ENCODE assay signal across 17 cellular contexts in genomic region chr16:73037845-73038570, GRCh38. TPM values are rescaled to one million over a fixed set of nuclear protein-coding genes. Genes with fewer than 3 reads are reported as not detected.
DNase-seq lines count a peak whose midpoint lies in the region; ATAC-seq, FAIRE-seq and TF ChIP-seq lines count a peak whose summit lies in the region.
"Had no signal": no experiment of that assay in that cellular context is flagged by ENCODE, and none has a peak within 500 bp of the region (broad histone marks: within the 10 kb centered on the region; RNA-seq: fewer than 3 reads in every experiment).

No MANE protein-coding gene starts in this region.

- H3K9ac ChIP-seq in liver (ENCODE audit: low read depth in 1 of 2, low read length in 2 of 2), result no peak overlapping the region
- no peak overlapping the region for H3K9ac ChIP-seq in mesendoderm (ENCODE audit: low read length)

- no peaks in the 10 kb centered on the region for H3K9me3 ChIP-seq in liver (ENCODE audit: control insufficient read depth in 4 of 4, low read length in 3 of 4)
- H3K9me3 ChIP-seq in gastrocnemius medialis, result no peaks in the 10 kb centered on the region
- no peaks in the 10 kb centered on the region for H3K9me3 ChIP-seq in osteoblast (ENCODE audit: low read depth, low read length)

- H3K4me3 ChIP-seq in liver (ENCODE audit: low read depth in 1 of 3, low read length in 3 of 3), result no peak overlapping the region
- H3K4me3 ChIP-seq in gastrocnemius medialis, result peak overlapping the region in 1 of 4 donors; percentile 3
- H3K4me3 ChIP-seq in mesendoderm (ENCODE audit: low read length), result no peak overlapping the region
- no peak overlapping the region for H3K4me3 ChIP-seq in osteoblast (ENCODE audit: insufficient read depth, low read length)

- no peak overlapping the region for H4K5ac ChIP-seq in mesendoderm (ENCODE audit: low read length)

- intact Hi-C loops in gastrocnemius medialis (cut with DNase I; ENCODE audit: low total_unique reads), result no loop called here

- no peak overlapping the region for H3K18ac ChIP-seq in mesendoderm (ENCODE audit: low read length)

- TF ChIP-seq CTCF in liver (IDR thresholded peaks at IDR 0.05; ENCODE audit: low read depth, low read length, missing input control) (no peak), gastrocnemius medialis (IDR thresholded peaks at IDR 0.05 in 4 of 5, conservative IDR thresholded peaks at IDR 0.05 in 1 of 5) (no peak), osteoblast (IDR thresholded peaks at IDR 0.05; ENCODE audit: extremely low read depth, low read depth, low read length) (no peak)

- no peak overlapping the region for H2BK5ac ChIP-seq in mesendoderm (ENCODE audit: low read length)

- TF ChIP-seq RAD21 in liver (IDR thresholded peaks at IDR 0.05), result no peak

- H3K79me2 ChIP-seq in mesendoderm (ENCODE audit: control insufficient read depth, insufficient read depth, low read length) (no peaks in the 10 kb centered on the region), osteoblast (ENCODE audit: insufficient read depth, low read length) (peaks cover 96% of the 10 kb centered on the region)

- peak; percentile 38 for FAIRE-seq in GM12892 (lab: Jason Lieb, UNC)

- H2BK15ac ChIP-seq in mesendoderm (replicated peaks; ENCODE audit: low read depth), result no peak overlapping the region

- H3K4me1 ChIP-seq in liver (ENCODE audit: control insufficient read depth in 4 of 4, insufficient read depth in 4 of 4, low read length in 3 of 4), result peaks cover 4 to 7% (median 5%) of the 10 kb centered on the region in 4 donors
- peaks cover 78 to 99% of the 10 kb centered on the region in 2 donors for H3K4me1 ChIP-seq in gastrocnemius medialis
- H3K4me1 ChIP-seq in mesendoderm (ENCODE audit: control insufficient read depth, low read depth, low read length), result peaks cover 23% of the 10 kb centered on the region
- H3K4me1 ChIP-seq in osteoblast (ENCODE audit: insufficient read depth, low read length), result peaks cover under 1% of the 10 kb centered on the region

- no peak overlapping the region for H3K27ac ChIP-seq in liver (ENCODE audit: low read depth in 1 of 2, low read length in 2 of 2)
- peak overlapping the region; percentile 88 to 99 (median 97) for H3K27ac ChIP-seq in gastrocnemius medialis
- H3K27ac ChIP-seq in mesendoderm (ENCODE audit: low read depth, low read length), result no peak overlapping the region
- H3K27ac ChIP-seq in osteoblast (ENCODE audit: low read depth, low read length), result no peak overlapping the region

- H3K4me2 ChIP-seq in mesendoderm (ENCODE audit: low read length), result no peak overlapping the region
- no peak overlapping the region for H3K4me2 ChIP-seq in osteoblast (ENCODE audit: insufficient read depth, low read length)

- peak; percentile 15; the same call in 1 of the 3 replicates for ATAC-seq in SK-N-SH treated with all-trans-retinoic acid at 6 μM for 48 hours
- ATAC-seq in gastrocnemius medialis, result peak; percentile 3 to 5
- no peak for ATAC-seq in HG02840 (IDR thresholded peaks at IDR 0.05; ENCODE audit: low FRiP score, unreplicated experiment)
- ATAC-seq: activated CD4-positive, CD25-positive, alpha-beta regulatory T cell treated with anti-CD3 and anti-CD28 coated beads, Interleukin-2, amount 50 U/mL, for 24 hours; stimulated activated naive CD8-positive, alpha-beta T cell treated with anti-CD3 and anti-CD28 coated beads, Interleukin-15, Interleukin-2, amounts not matched to agents 100 U/mL and 50 U/mL, for 24 hours had no signal

- no peak overlapping the region for H3K23ac ChIP-seq in mesendoderm (ENCODE audit: low read length)

- DNase-seq in GM12892 (ENCODE audit: insufficient read length), result no peak
- peak in 1 of 2 donors; percentile 9 for DNase-seq in gastrocnemius medialis
- no peak for DNase-seq in HT-29 (ENCODE audit: low spot score)
- no peak for DNase-seq in mesendoderm
- no peak for DNase-seq in osteoblast (ENCODE audit: insufficient read length, low spot score, missing footprints)
- DNase-seq: cerebellar nuclear complex; hypothalamus; kidney glomerular epithelial cell; NCI-H187 treated with DMSO at 0.1 percent for 48 hours; SHP77 treated with DMSO at 0.1 percent for 48 hours; stimulated activated CD4-positive, alpha-beta T cell treated with anti-CD3 and anti-CD28 coated beads, Interleukin-15, amount 100 ng/mL, for 24 hours; stimulated activated naive CD8-positive, alpha-beta T cell treated with anti-CD3 and anti-CD28 coated beads, Interleukin-15, Interleukin-2, amounts not matched to agents 100 U/mL and 50 U/mL, for 24 hours; T-helper 2 cell had no signal

- H2AK5ac ChIP-seq in mesendoderm (ENCODE audit: low read length), result no peak overlapping the region

- H3K79me1 ChIP-seq in mesendoderm (ENCODE audit: low read length), result peaks cover 1% of the 10 kb centered on the region

- no peak overlapping the region for H2BK120ac ChIP-seq in mesendoderm (ENCODE audit: low read depth, low read length)

- no peaks in the 10 kb centered on the region for H3K36me3 ChIP-seq in liver (ENCODE audit: control insufficient read depth in 4 of 4, insufficient read depth in 3 of 4, low read depth in 1 of 4, low read length in 3 of 4)
- no peaks in the 10 kb centered on the region for H3K36me3 ChIP-seq in gastrocnemius medialis
- no peaks in the 10 kb centered on the region for H3K36me3 ChIP-seq in mesendoderm (ENCODE audit: control insufficient read depth, insufficient read depth, low read length)
- H3K36me3 ChIP-seq in osteoblast (ENCODE audit: insufficient read depth, low read length), result no peaks in the 10 kb centered on the region

- in situ Hi-C loops in gastrocnemius medialis (cut with MboI; ENCODE audit: low sequenced_read_pairs in 4 of 4), result no loop called here

- no peak overlapping the region for H2AFZ ChIP-seq in osteoblast (ENCODE audit: low read length)

- WGBS in liver, result 71% methylated on average over 14 of the region's 14 CpGs
- no CpG with 5 or more reads among the region's 14 CpGs for WGBS in mesendoderm (ENCODE audit: extremely low coverage, insufficient coverage, low lambda C conversion rate)

- H3K56ac ChIP-seq in mesendoderm (ENCODE audit: low read length), result no peak overlapping the region

- no peak overlapping the region for H4K8ac ChIP-seq in mesendoderm (ENCODE audit: low read depth, low read length)

- H3K27me3 ChIP-seq in liver (ENCODE audit: control insufficient read depth in 4 of 4, insufficient read depth in 4 of 4, low read length in 3 of 4) (no peaks in the 10 kb centered on the region), gastrocnemius medialis (no peaks in the 10 kb centered on the region), mesendoderm (ENCODE audit: insufficient read depth, low read length, poor library complexity) (peaks cover 22% of the 10 kb centered on the region), osteoblast (ENCODE audit: insufficient read depth, low read length) (no peaks in the 10 kb centered on the region)

- TF ChIP-seq POLR2A in GM12892 (IDR thresholded peaks at IDR 0.05; ENCODE audit: low read depth, low read length) (no peak), gastrocnemius medialis (IDR thresholded peaks at IDR 0.05) (no peak)

- H4K20me1 ChIP-seq in osteoblast (ENCODE audit: insufficient read depth, low read length), result peaks cover 48% of the 10 kb centered on the region

- no peak overlapping the region for H3K4ac ChIP-seq in mesendoderm (ENCODE audit: low read depth, low read length)

TF ChIP-seq in SK-N-SH treated with all-trans-retinoic acid at 6 μM for 48 hours, 23 proteins besides CTCF, POLR2A, EP300 and RAD21 (continues in another document):
- no peak for TF ChIP-seq SNAI2 (CRISPR knock-in tag; IDR thresholded peaks at IDR 0.05)
- TF ChIP-seq CREB5 (CRISPR knock-in tag; IDR thresholded peaks at IDR 0.05; ENCODE audit: low read depth), result no peak
- TF ChIP-seq ESRRG (CRISPR knock-in tag; IDR thresholded peaks at IDR 0.05), result no peak
- no peak for TF ChIP-seq ZNF70 (CRISPR knock-in tag; IDR thresholded peaks at IDR 0.05)
- TF ChIP-seq GLIS3 (CRISPR knock-in tag; IDR thresholded peaks at IDR 0.05), result no peak
- no peak for TF ChIP-seq BACH2 (CRISPR knock-in tag; IDR thresholded peaks at IDR 0.05; ENCODE audit: borderline replicate concordance)

TF ChIP-seq in liver, 16 proteins besides CTCF, POLR2A, EP300 and RAD21:
- TF ChIP-seq HNF4G (IDR thresholded peaks at IDR 0.05) (peak; percentile 39), JUND (IDR thresholded peaks at IDR 0.05) (no peak), SP1 (IDR thresholded peaks at IDR 0.05) (no peak), HNF4A (conservative IDR thresholded peaks at IDR 0.05) (peak; percentile 56 to 86), FOXA2 (IDR thresholded peaks at IDR 0.05) (no peak)
TF ChIP-seq in liver: peak in this region for 2.

RNA-seq across cellular contexts. Expression of gene ZFHX3, which starts 9.9 kb away (rescaled TPM):
- 4.2 TPM for polyA plus RNA-seq in GM12892 (2012; ENCODE audit: missing spikeins)
- total RNA-seq in liver (1 to 10 TPM; 3.5 to 5.9 TPM), gastrocnemius medialis (10 to 100 TPM; 14.0 to 28.5 (median 27.3) TPM), osteoblast (14.1 and 14.5 TPM in 2 replicates)
- 1 to 10 TPM; 1.5 to 2.5 TPM for polyA plus RNA-seq in liver
- 2.6 and 3.5 TPM in 2 replicates for total RNA-seq in HT-29 (2014; rRNA removed; shearing (Covaris generic))
- 0.86 TPM for polyA plus RNA-seq in mesendoderm (2013, experiment 1 of 2)
- 0.76 TPM for polyA plus RNA-seq in mesendoderm (2013, experiment 2 of 2)

Comparison
In these comparisons a context has a peak if more than half of its experiments do, and no peak if none do; other contexts are left out.
1. H3K27ac ChIP-seq: peak in gastrocnemius medialis (4 of 4); none in liver (0 of 2), mesendoderm (single experiment) and osteoblast (single experiment).